19 cellular contexts compared by ENCODE assay signal in genomic region chr5:68780299-68780960, GRCh38.
"Had no signal": no experiment of that assay in that cellular context is flagged by ENCODE, and none has a peak within 500 bp of the region (broad histone marks: within the 10 kb centered on the region; RNA-seq: fewer than 3 reads in every experiment).

No MANE protein-coding gene starts in this region.

- DNase-seq: activated CD4-positive, alpha-beta T cell treated with anti-CD3 and anti-CD28 coated beads for 36 hours; activated CD4-positive, alpha-beta T cell treated with anti-CD3 and anti-CD28 coated beads, Interleukin-2, amount 50 U/mL, for 48 hours; activated gamma-delta T cell treated with Interleukin-2 at 50 U/mL for 16 hours; amniotic stem cell; effector CD8-positive, alpha-beta T cell; esophagus squamous epithelium; foreskin keratinocyte; hypothalamus; islet precursor cell; lower lobe of right lung; midbrain; nephron progenitor cell; nucleus accumbens; stomach; trophoblast cell had no signal

- H3K27me3 ChIP-seq: esophagus squamous epithelium, stomach, vagina had no signal

- H3K4me1 Mint-ChIP-seq: activated CD4-positive, alpha-beta T cell treated with anti-CD3 and anti-CD28 coated beads for 36 hours; nephron progenitor cell; WTC11 had no signal

- H3K4me1 ChIP-seq: esophagus squamous epithelium, foreskin keratinocyte, lower lobe of right lung, stomach, vagina had no signal

- H3K9me3 ChIP-seq: esophagus squamous epithelium had no signal

- ATAC-seq: activated CD4-positive, alpha-beta T cell treated with anti-CD3 and anti-CD28 coated beads for 36 hours; foreskin keratinocyte; lower lobe of right lung; WTC11 had no signal

- H3K4me3 ChIP-seq: esophagus squamous epithelium, lower lobe of right lung, stomach, vagina had no signal

- H3K27me3 Mint-ChIP-seq: activated CD4-positive, alpha-beta T cell treated with anti-CD3 and anti-CD28 coated beads for 36 hours; dendritic cell treated with granulocyte-macrophage colony-stimulating factor and Interleukin-4, amounts not matched to agents 40 ng/mL and 50 ng/mL, for 4 days had no signal

- H3K36me3 ChIP-seq: esophagus squamous epithelium, lower lobe of right lung, stomach, vagina had no signal

- H3K36me3 Mint-ChIP-seq: activated naive CD4-positive, alpha-beta T cell treated with anti-CD3 and anti-CD28 coated beads, Interleukin-2, amount 50 U/mL, for 72 hours had no signal

- H3K27ac Mint-ChIP-seq: activated CD4-positive, alpha-beta T cell treated with anti-CD3 and anti-CD28 coated beads for 36 hours; activated naive CD4-positive, alpha-beta T cell treated with anti-CD3 and anti-CD28 coated beads, Interleukin-2, amount 50 U/mL, for 72 hours; dendritic cell treated with granulocyte-macrophage colony-stimulating factor and Interleukin-4, amounts not matched to agents 40 ng/mL and 50 ng/mL, for 4 days; nephron progenitor cell; WTC11 had no signal

- H3K27ac ChIP-seq: esophagus squamous epithelium, foreskin keratinocyte, lower lobe of right lung, stomach, vagina had no signal

- H3K4me3 Mint-ChIP-seq: activated CD4-positive, alpha-beta T cell treated with anti-CD3 and anti-CD28 coated beads for 36 hours; dendritic cell treated with granulocyte-macrophage colony-stimulating factor and Interleukin-4, amounts not matched to agents 40 ng/mL and 50 ng/mL, for 4 days; nephron progenitor cell; WTC11 had no signal
